In the genomic region with DNA sequence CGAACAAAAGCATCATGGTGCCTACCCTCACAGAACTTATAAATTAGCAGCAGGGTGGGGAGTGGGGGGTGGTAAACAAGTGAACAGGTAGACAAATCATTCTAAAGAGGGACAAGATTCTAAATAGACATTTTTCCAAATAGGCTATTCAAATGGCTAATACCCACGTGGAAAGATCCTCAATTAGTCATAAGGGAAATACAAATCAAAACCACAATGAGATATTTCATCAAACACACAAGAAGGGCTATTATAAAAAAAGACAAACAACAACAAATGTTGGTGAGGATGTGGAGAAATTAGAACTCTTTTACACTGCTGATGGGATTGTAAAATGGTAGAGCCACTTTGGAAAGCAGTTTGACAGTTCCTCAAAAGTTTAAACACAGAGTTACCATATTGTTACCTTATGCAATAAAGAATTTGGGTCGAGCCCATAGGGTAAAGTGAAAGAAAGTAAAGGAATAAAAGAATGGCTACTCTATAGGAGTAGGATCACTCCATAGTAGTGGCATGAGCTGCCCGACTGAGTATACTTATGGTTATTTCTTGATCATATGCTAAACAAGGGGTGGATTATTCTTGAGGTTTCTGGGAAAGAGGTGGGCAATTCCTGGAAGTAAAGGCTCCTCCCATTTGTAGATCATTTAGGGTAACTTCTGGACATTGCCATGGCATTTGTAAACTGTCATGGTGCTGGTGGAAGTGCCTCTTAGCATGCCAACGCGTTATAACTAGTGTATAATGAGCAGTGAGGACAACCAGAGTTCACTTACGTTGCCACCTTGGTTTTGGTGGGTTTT, we compare ENCODE assay signal across 20 cellular contexts. TPM values are rescaled to one million over a fixed set of nuclear protein-coding genes. Genes with fewer than 3 reads are reported as not detected.
DNase-seq lines count a peak whose midpoint lies in the region; ATAC-seq, FAIRE-seq and TF ChIP-seq lines count a peak whose summit lies in the region.
"Had no signal": no experiment of that assay in that cellular context is flagged by ENCODE, and none has a peak within 500 bp of the region (broad histone marks: within the 10 kb centered on the region; RNA-seq: fewer than 3 reads in every experiment).

No MANE protein-coding gene starts in this region.

- H3K4me3 ChIP-seq in PC-9 = no peak overlapping the region
- no peak overlapping the region for H3K4me3 ChIP-seq in OCI-LY7 (ENCODE audit: low read depth, low read length, poor library complexity, severe bottlenecking)
- H3K4me3 ChIP-seq: MG63, prostate gland, skin epidermis had no signal

- H3K27ac Mint-ChIP-seq in dendritic cell treated with granulocyte-macrophage colony-stimulating factor and Interleukin-4, amounts not matched to agents 40 ng/mL and 50 ng/mL, for 4 days = peak overlapping the region; percentile 28
- peak overlapping the region; percentile 86 for H3K27ac Mint-ChIP-seq in osteocyte (ENCODE audit: unreplicated experiment)
- H3K27ac Mint-ChIP-seq: memory B cell, nephron progenitor cell had no signal

- H3K27ac ChIP-seq in PC-9 (peak overlapping the region; percentile 96), OCI-LY7 (ENCODE audit: low read depth, low read length, poor library complexity, severe bottlenecking) (no peak overlapping the region)
- H3K27ac ChIP-seq: prostate gland had no signal

- no peak for DNase-seq in GM12891 (ENCODE audit: insufficient read length, low spot score)
- DNase-seq in PC-9 = no peak
- no peak for DNase-seq in osteocyte (ENCODE audit: extremely low spot score, unreplicated experiment)
- no peak for DNase-seq in NCI-H345 treated with DMSO at 0.1 percent for 48 hours (lab: John Stamatoyannopoulos, UW; ENCODE audit: unreplicated experiment)
- no peak for DNase-seq in OCI-LY7 (ENCODE audit: low spot score)
- DNase-seq: activated naive CD4-positive, alpha-beta T cell treated with Interleukin-2 at 50 U/mL for 16 hours; activated T-cell treated with anti-CD3 and anti-CD28 coated beads for 4 hours; MG63; NCI-H146; nephron progenitor cell; stimulated activated CD4-positive, alpha-beta T cell treated with anti-CD3 and anti-CD28 coated beads, Interleukin-4, amount 100 ng/mL, for 24 hours; T-cell had no signal

- peaks cover 34% of the 10 kb centered on the region for H3K4me1 Mint-ChIP-seq in dendritic cell treated with granulocyte-macrophage colony-stimulating factor and Interleukin-4, amounts not matched to agents 40 ng/mL and 50 ng/mL, for 4 days (ENCODE audit: low read depth)
- peaks cover 52% of the 10 kb centered on the region for H3K4me1 Mint-ChIP-seq in osteocyte (ENCODE audit: unreplicated experiment)

- peaks cover 48% of the 10 kb centered on the region for H3K4me1 ChIP-seq in PC-9 (replicated peaks; ENCODE audit: insufficient read depth)
- H3K4me1 ChIP-seq in OCI-LY7 (ENCODE audit: insufficient read depth, low read length, poor library complexity, severe bottlenecking) = no peaks in the 10 kb centered on the region
- H3K4me1 ChIP-seq: prostate gland had no signal

- no peak for TF ChIP-seq CTCF in PC-9 (conservative IDR thresholded peaks at IDR 0.05)
- no peak for TF ChIP-seq CTCF in osteocyte (IDR thresholded peaks at IDR 0.05)
- TF ChIP-seq CTCF in OCI-LY7 (conservative IDR thresholded peaks at IDR 0.05; ENCODE audit: low read length) = no peak

- FAIRE-seq in GM12891 (lab: Jason Lieb, UNC) = peak; percentile 28
- FAIRE-seq: G401.6 had no signal

- H3K27me3 Mint-ChIP-seq in dendritic cell treated with granulocyte-macrophage colony-stimulating factor and Interleukin-4, amounts not matched to agents 40 ng/mL and 50 ng/mL, for 4 days = no peaks in the 10 kb centered on the region
- H3K27me3 Mint-ChIP-seq in osteocyte (ENCODE audit: unreplicated experiment) = no peaks in the 10 kb centered on the region
- H3K27me3 Mint-ChIP-seq: memory B cell had no signal

- intact Hi-C loops in PC-9 (cut with micrococcal nuclease; ENCODE audit: unreplicated experiment) (loop anchor here (5.0 kb wide), 2 partner anchors 89 to 184 kb away; no protein-coding TSS in a partner anchor), OCI-LY7 (cut with micrococcal nuclease; ENCODE audit: unreplicated experiment) (no loop called here)
- intact Hi-C loops in dendritic cell treated with granulocyte-macrophage colony-stimulating factor and Interleukin-4, amounts not matched to agents 40 ng/mL and 50 ng/mL, for 4 days (cut with micrococcal nuclease) = no loop called here

- no peaks in the 10 kb centered on the region for H3K36me3 Mint-ChIP-seq in dendritic cell treated with granulocyte-macrophage colony-stimulating factor and Interleukin-4, amounts not matched to agents 40 ng/mL and 50 ng/mL, for 4 days (ENCODE audit: low read depth)
- no peaks in the 10 kb centered on the region for H3K36me3 Mint-ChIP-seq in osteocyte (ENCODE audit: unreplicated experiment)
- H3K36me3 Mint-ChIP-seq: memory B cell, T-cell had no signal

- H3F3A ChIP-seq in PC-9 (ENCODE audit: insufficient read depth, low read depth) = peaks cover 14% of the 10 kb centered on the region

- ATAC-seq in HG03039 (IDR thresholded peaks at IDR 0.05; ENCODE audit: unreplicated experiment) = no peak
- no peak for ATAC-seq in GM18870 (IDR thresholded peaks at IDR 0.05; ENCODE audit: unreplicated experiment)
- ATAC-seq: T-cell had no signal

- TF ChIP-seq POLR2A in GM12891 (IDR thresholded peaks at IDR 0.05; ENCODE audit: low read depth, low read length) = no peak

- H3K9me3 ChIP-seq in PC-9 (ENCODE audit: insufficient read depth, low read depth) = peaks cover 6% of the 10 kb centered on the region
- H3K9me3 ChIP-seq in OCI-LY7 (ENCODE audit: low read length) = no peaks in the 10 kb centered on the region
- H3K9me3 ChIP-seq: MG63, prostate gland had no signal

- CTCF ChIA-PET in PC-9 (lab: Charles Lee) (no interaction called here), OCI-LY7 (lab: Charles Lee; ENCODE audit: unreplicated experiment) (no interaction called here)

- no peaks in the 10 kb centered on the region for H3K27me3 ChIP-seq in PC-9 (ENCODE audit: insufficient read depth, low read depth)
- H3K27me3 ChIP-seq: MG63 had no signal

- H3K79me2 ChIP-seq in PC-9 (ENCODE audit: low read depth) (no peaks in the 10 kb centered on the region), OCI-LY7 (ENCODE audit: insufficient read depth, low read depth, low read length) (no peaks in the 10 kb centered on the region)

- no peak overlapping the region for H2AFZ ChIP-seq in PC-9
- no peak overlapping the region for H2AFZ ChIP-seq in OCI-LY7 (ENCODE audit: low read length)

- H3K4me2 ChIP-seq in PC-9 (0 out of 2 replicates have a peak overlapping the region, but pooled peaks have one; percentile 4), OCI-LY7 (ENCODE audit: low read length) (no peak overlapping the region)

- no TSS peak for BruUV-seq in PC-9 (replicated peaks; lab: Mats Ljungman, UMichigan)
- BruUV-seq in OCI-LY7 (replicated peaks; lab: Mats Ljungman, UMichigan) = no TSS peak

- no peaks in the 10 kb centered on the region for H3K9me2 ChIP-seq in PC-9 (ENCODE audit: insufficient read depth)
- H3K9me2 ChIP-seq in OCI-LY7 (ENCODE audit: insufficient read depth, low read length) = no peaks in the 10 kb centered on the region

- H3K9me3 Mint-ChIP-seq in dendritic cell treated with granulocyte-macrophage colony-stimulating factor and Interleukin-4, amounts not matched to agents 40 ng/mL and 50 ng/mL, for 4 days = no peaks in the 10 kb centered on the region
- H3K9me3 Mint-ChIP-seq in osteocyte (ENCODE audit: unreplicated experiment) = peaks cover 16% of the 10 kb centered on the region
- H3K9me3 Mint-ChIP-seq: memory B cell, T-cell had no signal

- H3K36me3 ChIP-seq in PC-9 (ENCODE audit: low read depth) = 0 out of 2 replicates have a peak, but pooled peaks cover 5% of the 10 kb centered on the region
- H3K36me3 ChIP-seq in OCI-LY7 (ENCODE audit: insufficient read depth, low read length) = no peaks in the 10 kb centered on the region
- H3K36me3 ChIP-seq: MG63, prostate gland had no signal

- H4K20me1 ChIP-seq in PC-9 (ENCODE audit: insufficient read depth) = no peaks in the 10 kb centered on the region
- no peaks in the 10 kb centered on the region for H4K20me1 ChIP-seq in OCI-LY7 (ENCODE audit: insufficient read depth, low read length)

- H3K4me3 Mint-ChIP-seq in dendritic cell treated with granulocyte-macrophage colony-stimulating factor and Interleukin-4, amounts not matched to agents 40 ng/mL and 50 ng/mL, for 4 days = no peak overlapping the region
- H3K4me3 Mint-ChIP-seq in osteocyte (ENCODE audit: unreplicated experiment) = no peak overlapping the region
- H3K4me3 Mint-ChIP-seq: memory B cell, nephron progenitor cell, T-cell had no signal

- POLR2A ChIA-PET in PC-9 (lab: Charles Lee; ENCODE audit: unreplicated experiment) (no interaction called here), OCI-LY7 (lab: Charles Lee) (interaction anchor here (1.0 kb wide), 1 partner anchor 105 kb away, joined by 4 read pairs; no protein-coding TSS in a partner anchor)

TF ChIP-seq in GM12891, 5 proteins besides CTCF, POLR2A, EP300 and RAD21:
- TF ChIP-seq POLR2AphosphoS5 (IDR thresholded peaks at IDR 0.05; ENCODE audit: low read depth, low read length) = no peak
- no peak for TF ChIP-seq PAX5 (IDR thresholded peaks at IDR 0.05; ENCODE audit: insufficient read depth, low read length, severe bottlenecking)
- TF ChIP-seq POU2F2 (IDR thresholded peaks at IDR 0.05; ENCODE audit: low read depth, low read length) = no peak
- no peak for TF ChIP-seq SPI1 (IDR thresholded peaks at IDR 0.05; ENCODE audit: low read depth, low read length)
- no peak for TF ChIP-seq TAF1 (IDR thresholded peaks at IDR 0.05; ENCODE audit: low read depth, low read length)

RNA-seq across cellular contexts. Expression of a gene that starts 58.9 kb away (rescaled TPM):
- polyA plus RNA-seq in GM12891 (2012; ENCODE audit: low read depth, missing spikeins) = not detected
- total RNA-seq in PC-9 (2021) = not detected in 2 replicates
- total RNA-seq in osteocyte = not detected in 2 replicates
- 0.13 TPM in 1 of 2 replicates, not detected in the other for total RNA-seq in OCI-LY7 (2014; rRNA removed; shearing (Covaris generic))
- not detected in 2 replicates for total RNA-seq in OCI-LY7 (2022)
- total RNA-seq: dermis blood vessel endothelial cell, T-cell had no signal
